Comparison of ENCODE assay signal across 8 cellular contexts in the genomic region with DNA sequence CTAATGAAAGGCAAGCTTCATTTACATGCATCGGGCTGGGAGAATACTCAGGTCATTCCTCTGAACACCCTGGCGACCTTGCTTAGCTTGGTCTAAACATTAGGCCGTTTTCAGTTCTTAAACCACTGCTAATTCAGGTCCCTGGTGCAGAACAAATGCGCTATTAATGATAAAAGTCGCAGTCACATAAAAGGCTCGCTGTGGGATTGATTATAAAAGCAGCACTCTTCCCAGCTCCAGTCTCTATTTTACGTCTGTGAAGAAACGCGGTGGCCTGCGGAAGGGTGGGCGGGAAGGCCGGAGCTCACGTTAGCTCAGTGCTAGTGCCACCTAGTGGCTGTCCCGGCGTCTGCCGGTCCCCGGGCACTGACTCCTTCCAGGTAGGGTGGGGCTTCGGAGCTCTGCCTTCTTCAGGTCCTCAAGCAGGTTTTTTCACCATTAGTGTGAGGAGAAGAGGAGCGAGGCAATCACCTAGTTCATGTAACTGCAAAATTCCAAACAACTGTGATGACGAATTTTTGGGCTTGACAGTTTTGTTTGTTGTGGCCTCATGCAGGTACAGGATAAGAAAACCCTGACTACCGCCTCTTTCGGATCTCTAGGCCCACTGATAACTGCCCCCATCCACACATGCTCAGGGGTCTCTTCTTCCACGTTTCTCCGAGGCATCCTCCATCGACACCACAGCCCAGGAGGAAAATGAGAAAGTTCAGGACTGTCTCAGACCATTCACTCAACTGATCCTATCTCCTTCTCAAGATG.
DNase-seq lines count a peak whose midpoint lies in the region; ATAC-seq and TF ChIP-seq lines count a peak whose summit lies in the region.

No MANE protein-coding gene starts in this region.

- ATAC-seq in GM19025 (IDR thresholded peaks at IDR 0.05; ENCODE audit: low read depth, unreplicated experiment) (peak; percentile 73), right cardiac atrium (peak; percentile 92 to 94)

- peaks cover 8% of the 10 kb centered on the region for H3K9me3 Mint-ChIP-seq in T-helper 1 cell treated with Interleukin-12 subunit alpha and Interleukin-12 subunit beta and Interleukin-4 antibody, amounts not matched to agents 30 μg/mL and 1 μg/mL, for 36 hours

- H3K4me1 Mint-ChIP-seq in T-helper 1 cell treated with Interleukin-12 subunit alpha and Interleukin-12 subunit beta and Interleukin-4 antibody, amounts not matched to agents 30 μg/mL and 1 μg/mL, for 36 hours (ENCODE audit: low read depth): peaks cover 15% of the 10 kb centered on the region

- DNase-seq in AG08395 (ENCODE audit: low spot score) (peak; percentile 80), LNCaP clone FGC (ENCODE audit: low read depth) (peak; percentile 41), amniotic stem cell (lab: John Stamatoyannopoulos, UW) (peak; percentile 52), right cardiac atrium (peak; percentile 85 to 95 (median 91)), renal cortical epithelial cell (ENCODE audit: low read depth) (peak; percentile 51), NCI-H128 (lab: John Stamatoyannopoulos, UW; ENCODE audit: unreplicated experiment) (no peak)

- H3K4me1 ChIP-seq in right cardiac atrium (ENCODE audit: control insufficient read depth, insufficient read depth, low read length): no peaks in the 10 kb centered on the region

- peaks cover 37% of the 10 kb centered on the region for H3K27me3 Mint-ChIP-seq in T-helper 1 cell treated with Interleukin-12 subunit alpha and Interleukin-12 subunit beta and Interleukin-4 antibody, amounts not matched to agents 30 μg/mL and 1 μg/mL, for 36 hours (ENCODE audit: low read depth)

- 19% methylated on average over 25 of the region's 25 CpGs for WGBS in right cardiac atrium

- H3K27ac ChIP-seq in right cardiac atrium (ENCODE audit: low read length): no peak overlapping the region

- intact Hi-C loops in right cardiac atrium (cut with DNase I): loop anchor here in 1 of 4 donors (5.0 kb wide), 1 partner anchor 159 kb away; no protein-coding TSS in a partner anchor

- H3K27me3 ChIP-seq in right cardiac atrium (ENCODE audit: control insufficient read depth, insufficient read depth): no peaks in the 10 kb centered on the region

- H3K27ac Mint-ChIP-seq in T-helper 1 cell treated with Interleukin-12 subunit alpha and Interleukin-12 subunit beta and Interleukin-4 antibody, amounts not matched to agents 30 μg/mL and 1 μg/mL, for 36 hours: peak overlapping the region; percentile 52

- no peak overlapping the region for H3K4me3 Mint-ChIP-seq in T-helper 1 cell treated with Interleukin-12 subunit alpha and Interleukin-12 subunit beta and Interleukin-4 antibody, amounts not matched to agents 30 μg/mL and 1 μg/mL, for 36 hours

- no peaks in the 10 kb centered on the region for H3K9me3 ChIP-seq in right cardiac atrium (ENCODE audit: control insufficient read depth, low read length)

- no peaks in the 10 kb centered on the region for H3K36me3 Mint-ChIP-seq in T-helper 1 cell treated with Interleukin-12 subunit alpha and Interleukin-12 subunit beta and Interleukin-4 antibody, amounts not matched to agents 30 μg/mL and 1 μg/mL, for 36 hours (ENCODE audit: low read depth)

- H3K4me3 ChIP-seq in LNCaP clone FGC (ENCODE audit: low read depth, low read length) (no peak overlapping the region), right cardiac atrium (ENCODE audit: low read length) (no peak overlapping the region)

- peak; percentile 77 for TF ChIP-seq CTCF in LNCaP clone FGC (IDR thresholded peaks at IDR 0.05; ENCODE audit: control insufficient read depth, extremely low read depth, insufficient read depth)
